In genomic region chr13:43984292-43984691, GRCh38 we compare ENCODE assay signal across 33 cellular contexts.
"Had no signal": no experiment of that assay in that cellular context is flagged by ENCODE, and none has a peak within 500 bp of the region (broad histone marks: within the 10 kb centered on the region; RNA-seq: fewer than 3 reads in every experiment).

No MANE protein-coding gene starts in this region.

- H3K9me3 ChIP-seq: adrenal gland, body of pancreas, breast epithelium, esophagus muscularis mucosa, gastroesophageal sphincter had no signal

- H3K27me3 ChIP-seq: adrenal gland, body of pancreas, breast epithelium, esophagus muscularis mucosa, foreskin keratinocyte, gastroesophageal sphincter had no signal

- H3K4me1 Mint-ChIP-seq: activated CD4-positive, alpha-beta T cell treated with anti-CD3 and anti-CD28 coated beads for 36 hours; activated CD4-positive, alpha-beta T cell treated with anti-CD3 and anti-CD28 coated beads, Interleukin-2, amount 10 ng/mL, durations not matched to agents 24 days and 14 days; activated CD8-positive, alpha-beta memory T cell treated with anti-CD3 and anti-CD28 coated beads, Interleukin-2, amount 10 ng/mL, durations not matched to agents 7 days and 5 days; activated naive CD4-positive, alpha-beta T cell treated with anti-CD3 and anti-CD28 coated beads, Interleukin-2, amount 50 U/mL, for 24 hours; activated naive CD8-positive, alpha-beta T cell treated with anti-CD3 and anti-CD28 coated beads for 36 hours; activated naive CD8-positive, alpha-beta T cell treated with anti-CD3 and anti-CD28 coated beads, Interleukin-2, amount 50 U/mL, for 24 hours had no signal

- H3K27ac Mint-ChIP-seq: activated CD4-positive, alpha-beta memory T cell treated with anti-CD3 and anti-CD28 coated beads for 36 hours; activated CD4-positive, alpha-beta T cell treated with anti-CD3 and anti-CD28 coated beads for 36 hours; activated CD4-positive, alpha-beta T cell treated with anti-CD3 and anti-CD28 coated beads, Interleukin-2, amount 10 ng/mL, durations not matched to agents 24 days and 14 days; activated CD8-positive, alpha-beta memory T cell treated with anti-CD3 and anti-CD28 coated beads, Interleukin-2, amount 10 ng/mL, durations not matched to agents 7 days and 5 days; activated CD8-positive, alpha-beta T cell treated with anti-CD3 and anti-CD28 coated beads, Interleukin-2, amount 10 ng/mL, durations not matched to agents 7 days and 5 days; activated naive CD4-positive, alpha-beta T cell treated with anti-CD3 and anti-CD28 coated beads for 36 hours; activated naive CD4-positive, alpha-beta T cell treated with anti-CD3 and anti-CD28 coated beads, Interleukin-2, amount 50 U/mL, for 24 hours; activated naive CD8-positive, alpha-beta T cell treated with anti-CD3 and anti-CD28 coated beads for 36 hours; activated naive CD8-positive, alpha-beta T cell treated with anti-CD3 and anti-CD28 coated beads, Interleukin-2, amount 50 U/mL, for 24 hours; activated T-helper 1 cell treated with anti-CD3 and anti-CD28 coated beads, Interleukin-12 subunit alpha, Interleukin-12 subunit beta, Interleukin-2, Interleukin-4 antibody, amounts not matched to agents 30 ng/mL and 10 ng/mL and 1 ng/mL, durations not matched to agents 14 hours and 24 hours and 36 hours; activated T-helper 2 cell treated with anti-CD3 and anti-CD28 coated beads, Interferon-gamma antibody, Interleukin-2, Interleukin-4, amounts not matched to agents 10 μg/mL and 5 μg/mL and 100 μg/mL, durations not matched to agents 14 hours and 24 hours and 36 hours; effector memory CD8-positive, alpha-beta T cell had no signal

- H3K9me3 Mint-ChIP-seq: activated CD4-positive, alpha-beta memory T cell treated with anti-CD3 and anti-CD28 coated beads for 36 hours; activated CD4-positive, alpha-beta T cell treated with anti-CD3 and anti-CD28 coated beads, Interleukin-2, amount 10 ng/mL, durations not matched to agents 24 days and 14 days; activated naive CD4-positive, alpha-beta T cell treated with anti-CD3 and anti-CD28 coated beads for 36 hours; activated naive CD4-positive, alpha-beta T cell treated with anti-CD3 and anti-CD28 coated beads, Interleukin-2, amount 50 U/mL, for 24 hours; activated naive CD8-positive, alpha-beta T cell treated with anti-CD3 and anti-CD28 coated beads for 36 hours; activated naive CD8-positive, alpha-beta T cell treated with anti-CD3 and anti-CD28 coated beads, Interleukin-2, amount 50 U/mL, for 24 hours; activated T-helper 1 cell treated with anti-CD3 and anti-CD28 coated beads, Interleukin-12 subunit alpha, Interleukin-12 subunit beta, Interleukin-2, Interleukin-4 antibody, amounts not matched to agents 30 ng/mL and 10 ng/mL and 1 ng/mL, durations not matched to agents 14 hours and 24 hours and 36 hours; activated T-helper 2 cell treated with anti-CD3 and anti-CD28 coated beads, Interferon-gamma antibody, Interleukin-2, Interleukin-4, amounts not matched to agents 10 μg/mL and 5 μg/mL and 100 μg/mL, durations not matched to agents 14 hours and 24 hours and 36 hours; effector memory CD8-positive, alpha-beta T cell had no signal

- H3K4me3 Mint-ChIP-seq: activated CD4-positive, alpha-beta memory T cell treated with anti-CD3 and anti-CD28 coated beads for 36 hours; activated CD4-positive, alpha-beta T cell treated with anti-CD3 and anti-CD28 coated beads for 36 hours; activated CD4-positive, alpha-beta T cell treated with anti-CD3 and anti-CD28 coated beads, Interleukin-2, amount 10 ng/mL, durations not matched to agents 24 days and 14 days; activated CD8-positive, alpha-beta memory T cell treated with anti-CD3 and anti-CD28 coated beads, Interleukin-2, amount 10 ng/mL, durations not matched to agents 7 days and 5 days; activated CD8-positive, alpha-beta T cell treated with anti-CD3 and anti-CD28 coated beads, Interleukin-2, amount 10 ng/mL, durations not matched to agents 7 days and 5 days; activated naive CD4-positive, alpha-beta T cell treated with anti-CD3 and anti-CD28 coated beads for 36 hours; activated naive CD4-positive, alpha-beta T cell treated with anti-CD3 and anti-CD28 coated beads, Interleukin-2, amount 50 U/mL, for 24 hours; activated naive CD8-positive, alpha-beta T cell treated with anti-CD3 and anti-CD28 coated beads for 36 hours; activated naive CD8-positive, alpha-beta T cell treated with anti-CD3 and anti-CD28 coated beads, Interleukin-2, amount 50 U/mL, for 24 hours; activated T-helper 1 cell treated with anti-CD3 and anti-CD28 coated beads, Interleukin-12 subunit alpha, Interleukin-12 subunit beta, Interleukin-2, Interleukin-4 antibody, amounts not matched to agents 30 ng/mL and 10 ng/mL and 1 ng/mL, durations not matched to agents 14 hours and 24 hours and 36 hours; effector memory CD8-positive, alpha-beta T cell had no signal

- H3K36me3 ChIP-seq: adrenal gland, breast epithelium, esophagus muscularis mucosa, gastroesophageal sphincter had no signal

- DNase-seq: activated CD4-positive, alpha-beta memory T cell treated with anti-CD3 and anti-CD28 coated beads for 36 hours; activated CD4-positive, alpha-beta T cell treated with anti-CD3 and anti-CD28 coated beads for 36 hours; activated CD4-positive, alpha-beta T cell treated with anti-CD3 and anti-CD28 coated beads, Interleukin-2, amount 10 ng/mL, durations not matched to agents 24 days and 14 days; activated CD4-positive, CD25-positive, alpha-beta regulatory T cell; activated CD4-positive, CD25-positive, alpha-beta regulatory T cell treated with anti-CD3 and anti-CD28 coated beads, Interleukin-2, amount 50 U/mL, for 72 hours; activated CD8-positive, alpha-beta memory T cell treated with anti-CD3 and anti-CD28 coated beads, Interleukin-2, amount 10 ng/mL, durations not matched to agents 7 days and 5 days; activated CD8-positive, alpha-beta memory T cell treated with anti-CD3 and anti-CD28 coated beads, Interleukin-2, amount 50 U/mL, for 4 hours; activated CD8-positive, alpha-beta T cell treated with anti-CD3 and anti-CD28 coated beads, Interleukin-2, amount 10 ng/mL, durations not matched to agents 7 days and 5 days; activated effector memory CD4-positive, alpha-beta T cell treated with anti-CD3 and anti-CD28 coated beads, Interleukin-2, amount 50 U/mL, for 16 hours; activated naive CD4-positive, alpha-beta T cell treated with anti-CD3 and anti-CD28 coated beads for 36 hours; activated naive CD8-positive, alpha-beta T cell treated with anti-CD3 and anti-CD28 coated beads for 36 hours; activated naive CD8-positive, alpha-beta T cell treated with anti-CD3 and anti-CD28 coated beads, Interleukin-2, amount 50 U/mL, for 24 hours; activated T-cell treated with anti-CD3 and anti-CD28 coated beads, Interleukin-2, amount 50 U/mL, for 1 hour; activated T-cell treated with anti-CD3 and anti-CD28 coated beads, Interleukin-2, amount 50 U/mL, for 48 hours; adrenal gland; amygdala; aorta; body of pancreas; caudate nucleus; cortex of kidney; dermis blood vessel endothelial cell; effector CD4-positive, alpha-beta T cell; effector memory CD8-positive, alpha-beta T cell; erythroblast; foreskin keratinocyte; T-helper 2 cell had no signal

- H3K4me3 ChIP-seq: adrenal gland, body of pancreas, breast epithelium, esophagus muscularis mucosa, gastroesophageal sphincter had no signal

- H3K27ac ChIP-seq: adrenal gland, body of pancreas, breast epithelium, esophagus muscularis mucosa, foreskin keratinocyte, gastroesophageal sphincter had no signal

- H3K4me1 ChIP-seq: breast epithelium, foreskin keratinocyte had no signal

- ATAC-seq: activated CD4-positive, alpha-beta T cell treated with anti-CD3 and anti-CD28 coated beads for 36 hours; activated CD8-positive, alpha-beta memory T cell treated with anti-CD3 and anti-CD28 coated beads, Interleukin-2, amount 10 ng/mL, durations not matched to agents 7 days and 5 days; activated CD8-positive, alpha-beta T cell treated with anti-CD3 and anti-CD28 coated beads, Interleukin-2, amount 10 ng/mL, durations not matched to agents 7 days and 5 days; activated naive CD8-positive, alpha-beta T cell treated with anti-CD3 and anti-CD28 coated beads, Interleukin-2, amount 50 U/mL, for 24 hours; body of pancreas; effector memory CD8-positive, alpha-beta T cell; foreskin keratinocyte; gastroesophageal sphincter had no signal

- H3K36me3 Mint-ChIP-seq: activated CD4-positive, alpha-beta memory T cell treated with anti-CD3 and anti-CD28 coated beads for 36 hours; activated CD8-positive, alpha-beta memory T cell treated with anti-CD3 and anti-CD28 coated beads, Interleukin-2, amount 10 ng/mL, durations not matched to agents 7 days and 5 days; activated naive CD4-positive, alpha-beta T cell treated with anti-CD3 and anti-CD28 coated beads, Interleukin-2, amount 50 U/mL, for 24 hours; activated naive CD8-positive, alpha-beta T cell treated with anti-CD3 and anti-CD28 coated beads for 36 hours had no signal

- FAIRE-seq: colon had no signal
